ENCODE assay signal across 25 cellular contexts in genomic region chr9:69963728-69964127, GRCh38.
A peak's percentile ranks its signal among the peaks of the same experiment; 100 is the strongest.
DNase-seq lines count a peak whose midpoint lies in the region; ATAC-seq and TF ChIP-seq lines count a peak whose summit lies in the region.
"Had no signal": no experiment of that assay in that cellular context is flagged by ENCODE, and none has a peak within 500 bp of the region (broad histone marks: within the 10 kb centered on the region; RNA-seq: fewer than 3 reads in every experiment).

No MANE protein-coding gene starts in this region.

- H3K4me1 ChIP-seq in GM23338 (ENCODE audit: insufficient read depth) (peaks cover 35% of the 10 kb centered on the region), osteoblast (ENCODE audit: insufficient read depth, low read length) (peaks cover 18% of the 10 kb centered on the region), left ventricle myocardium inferior (no peaks in the 10 kb centered on the region)
- H3K4me1 ChIP-seq: testis, vagina had no signal

- H2AFZ ChIP-seq in GM23338: peak overlapping the region; percentile 38; the same call in 1 of the 2 replicates
- H2AFZ ChIP-seq in osteoblast (ENCODE audit: low read length): peak overlapping the region; percentile 70

- ATAC-seq in GM23338: peak; percentile 58
- ATAC-seq in HG02885 (IDR thresholded peaks at IDR 0.05; ENCODE audit: poor library complexity, unreplicated experiment): no peak
- ATAC-seq: activated naive CD4-positive, alpha-beta T cell treated with anti-CD3 and anti-CD28 coated beads, Interleukin-2, amount 50 U/mL, for 72 hours; left cardiac atrium; naive thymus-derived CD4-positive, alpha-beta T cell; stimulated activated effector memory CD8-positive, alpha-beta T cell treated with anti-CD3 and anti-CD28 coated beads, Interleukin-12 subunit alpha, Interleukin-12 subunit beta, amount 100 ng/mL, for 72 hours had no signal

- no peaks in the 10 kb centered on the region for H3K79me2 ChIP-seq in GM23338 (replicated peaks; ENCODE audit: insufficient read depth)
- H3K79me2 ChIP-seq in osteoblast (ENCODE audit: insufficient read depth, low read length): no peaks in the 10 kb centered on the region

- H3K36me3 ChIP-seq in GM23338 (ENCODE audit: insufficient read depth): no peaks in the 10 kb centered on the region
- H3K36me3 ChIP-seq in osteoblast (ENCODE audit: insufficient read depth, low read length): no peaks in the 10 kb centered on the region
- H3K36me3 ChIP-seq in left ventricle myocardium inferior: no peaks in the 10 kb centered on the region
- H3K36me3 ChIP-seq: esophagus muscularis mucosa, vagina had no signal

- H3K9me3 Mint-ChIP-seq in GM23338: no peaks in the 10 kb centered on the region
- H3K9me3 Mint-ChIP-seq in activated naive CD8-positive, alpha-beta T cell treated with anti-CD3 and anti-CD28 coated beads for 36 hours: no peaks in the 10 kb centered on the region
- H3K9me3 Mint-ChIP-seq: activated CD4-positive, alpha-beta memory T cell treated with anti-CD3 and anti-CD28 coated beads, Interleukin-2, amount 10 ng/mL, durations not matched to agents 7 days and 5 days; activated naive CD4-positive, alpha-beta T cell treated with anti-CD3 and anti-CD28 coated beads, Interleukin-2, amount 50 U/mL, for 72 hours; activated T-helper 2 cell treated with anti-CD3 and anti-CD28 coated beads, Interferon-gamma antibody, Interleukin-2, Interleukin-4, amounts not matched to agents 10 μg/mL and 5 μg/mL and 100 μg/mL, durations not matched to agents 14 hours and 24 hours and 36 hours; CD14-positive monocyte; stimulated activated effector memory CD8-positive, alpha-beta T cell treated with anti-CD3 and anti-CD28 coated beads, Interleukin-12 subunit alpha, Interleukin-12 subunit beta, amount 100 ng/mL, for 72 hours had no signal

- TF ChIP-seq CTCF in GM23338 (conservative IDR thresholded peaks at IDR 0.05; ENCODE audit: low read depth in 2 of 2): no peak
- TF ChIP-seq CTCF in osteoblast (IDR thresholded peaks at IDR 0.05; ENCODE audit: extremely low read depth, low read depth, low read length): no peak
- no peak for TF ChIP-seq CTCF in left ventricle myocardium inferior (IDR thresholded peaks at IDR 0.05; ENCODE audit: borderline replicate concordance)

- H3K27me3 Mint-ChIP-seq in GM23338 (ENCODE audit: insufficient read depth, low read depth, poor library complexity): peaks cover 1% of the 10 kb centered on the region
- H3K27me3 Mint-ChIP-seq in activated naive CD8-positive, alpha-beta T cell treated with anti-CD3 and anti-CD28 coated beads for 36 hours: peaks cover 16% of the 10 kb centered on the region

- H3F3A ChIP-seq in GM23338 (replicated peaks; ENCODE audit: low read depth): no peaks in the 10 kb centered on the region

- intact Hi-C loops in left ventricle myocardium inferior (cut with micrococcal nuclease): no loop called here

- peak overlapping the region; percentile 8 for H3K4me2 ChIP-seq in GM23338
- H3K4me2 ChIP-seq in osteoblast (ENCODE audit: insufficient read depth, low read length): peak overlapping the region; percentile 32

- 0 out of 2 replicates have a peak overlapping the region, but pooled peaks have one; percentile 7 for H3K4me3 ChIP-seq in GM23338
- H3K4me3 ChIP-seq in osteoblast (ENCODE audit: insufficient read depth, low read length): no peak overlapping the region
- no peak overlapping the region for H3K4me3 ChIP-seq in left ventricle myocardium inferior
- H3K4me3 ChIP-seq: esophagus muscularis mucosa, testis, vagina had no signal

- H3K27me3 ChIP-seq in GM23338 (ENCODE audit: insufficient read depth) (no peaks in the 10 kb centered on the region), osteoblast (ENCODE audit: insufficient read depth, low read length) (no peaks in the 10 kb centered on the region), left ventricle myocardium inferior (ENCODE audit: low read depth) (peaks cover 11% of the 10 kb centered on the region)
- H3K27me3 ChIP-seq: esophagus muscularis mucosa, testis, vagina had no signal

- H3K27ac ChIP-seq in GM23338 (ENCODE audit: low read depth) (peak overlapping the region; percentile 22), osteoblast (ENCODE audit: low read depth, low read length) (no peak overlapping the region), left ventricle myocardium inferior (replicated peaks) (no peak overlapping the region)
- H3K27ac ChIP-seq: esophagus muscularis mucosa, testis, vagina had no signal

- no peaks in the 10 kb centered on the region for H4K20me1 ChIP-seq in GM23338 (replicated peaks; ENCODE audit: insufficient read depth)
- H4K20me1 ChIP-seq in osteoblast (ENCODE audit: insufficient read depth, low read length): no peaks in the 10 kb centered on the region

- peak overlapping the region; percentile 36; the same call in 2 of the 3 replicates for H3K4me3 Mint-ChIP-seq in GM23338
- no peak overlapping the region for H3K4me3 Mint-ChIP-seq in activated naive CD8-positive, alpha-beta T cell treated with anti-CD3 and anti-CD28 coated beads for 36 hours
- H3K4me3 Mint-ChIP-seq: activated CD4-positive, alpha-beta memory T cell treated with anti-CD3 and anti-CD28 coated beads, Interleukin-2, amount 10 ng/mL, durations not matched to agents 7 days and 5 days; CD14-positive monocyte; naive thymus-derived CD4-positive, alpha-beta T cell; stimulated activated effector memory CD8-positive, alpha-beta T cell treated with anti-CD3 and anti-CD28 coated beads, Interleukin-12 subunit alpha, Interleukin-12 subunit beta, amount 100 ng/mL, for 72 hours had no signal

- peaks cover 33% of the 10 kb centered on the region for H3K4me1 Mint-ChIP-seq in GM23338
- no peaks in the 10 kb centered on the region for H3K4me1 Mint-ChIP-seq in activated naive CD8-positive, alpha-beta T cell treated with anti-CD3 and anti-CD28 coated beads for 36 hours
- H3K4me1 Mint-ChIP-seq: activated CD4-positive, alpha-beta memory T cell treated with anti-CD3 and anti-CD28 coated beads, Interleukin-2, amount 10 ng/mL, durations not matched to agents 7 days and 5 days; CD14-positive monocyte; naive thymus-derived CD4-positive, alpha-beta T cell; stimulated activated effector memory CD8-positive, alpha-beta T cell treated with anti-CD3 and anti-CD28 coated beads, Interleukin-12 subunit alpha, Interleukin-12 subunit beta, amount 100 ng/mL, for 72 hours had no signal

- DNase-seq in GM23338 (ENCODE audit: low spot score) (peak; percentile 42), OCI-M1 (lab: John Stamatoyannopoulos, UW) (peak; percentile 6), fibroblast of gingiva (ENCODE audit: low read depth) (peak; percentile 24), osteoblast (ENCODE audit: insufficient read length, low spot score, missing footprints) (no peak), 8988T (no peak), left ventricle myocardium inferior (no peak)
- DNase-seq in activated naive CD8-positive, alpha-beta T cell treated with anti-CD3 and anti-CD28 coated beads for 36 hours: no peak
- DNase-seq: activated CD4-positive, alpha-beta memory T cell treated with anti-CD3 and anti-CD28 coated beads, Interleukin-2, amount 10 ng/mL, durations not matched to agents 7 days and 5 days; effector memory CD4-positive, alpha-beta T cell; EL; left cardiac atrium; mesendoderm; MM.1S; naive thymus-derived CD4-positive, alpha-beta T cell; NCI-H1417; NK-92 treated with Interleukin-12 subunit alpha and Interleukin-12 subunit beta, amount 100 ng/mL, for 24 hours; SHP77 treated with DMSO at 0.1 percent for 48 hours; testis had no signal

- H3K27ac Mint-ChIP-seq in GM23338: 0 out of 2 replicates have a peak overlapping the region, but pooled peaks have one; percentile 6
- H3K27ac Mint-ChIP-seq in activated naive CD8-positive, alpha-beta T cell treated with anti-CD3 and anti-CD28 coated beads for 36 hours: no peak overlapping the region
- H3K27ac Mint-ChIP-seq: activated CD4-positive, alpha-beta memory T cell treated with anti-CD3 and anti-CD28 coated beads, Interleukin-2, amount 10 ng/mL, durations not matched to agents 7 days and 5 days; activated naive CD4-positive, alpha-beta T cell treated with anti-CD3 and anti-CD28 coated beads, Interleukin-2, amount 50 U/mL, for 72 hours; activated T-helper 2 cell treated with anti-CD3 and anti-CD28 coated beads, Interferon-gamma antibody, Interleukin-2, Interleukin-4, amounts not matched to agents 10 μg/mL and 5 μg/mL and 100 μg/mL, durations not matched to agents 14 hours and 24 hours and 36 hours; naive thymus-derived CD4-positive, alpha-beta T cell; stimulated activated effector memory CD8-positive, alpha-beta T cell treated with anti-CD3 and anti-CD28 coated beads, Interleukin-12 subunit alpha, Interleukin-12 subunit beta, amount 100 ng/mL, for 72 hours had no signal

- no peaks in the 10 kb centered on the region for H3K36me3 Mint-ChIP-seq in GM23338 (ENCODE audit: low read depth)
- H3K36me3 Mint-ChIP-seq in activated naive CD8-positive, alpha-beta T cell treated with anti-CD3 and anti-CD28 coated beads for 36 hours: no peaks in the 10 kb centered on the region
- H3K36me3 Mint-ChIP-seq: activated naive CD4-positive, alpha-beta T cell treated with anti-CD3 and anti-CD28 coated beads, Interleukin-2, amount 50 U/mL, for 72 hours; CD14-positive monocyte; naive thymus-derived CD4-positive, alpha-beta T cell; stimulated activated effector memory CD8-positive, alpha-beta T cell treated with anti-CD3 and anti-CD28 coated beads, Interleukin-12 subunit alpha, Interleukin-12 subunit beta, amount 100 ng/mL, for 72 hours had no signal

- H3K9me2 ChIP-seq in GM23338 (ENCODE audit: insufficient read depth): peaks cover 12% of the 10 kb centered on the region; the same call in 1 of the 2 replicates

- H3K9me3 ChIP-seq in osteoblast (ENCODE audit: low read depth, low read length) (no peaks in the 10 kb centered on the region), left ventricle myocardium inferior (replicated peaks) (no peaks in the 10 kb centered on the region)
- H3K9me3 ChIP-seq: esophagus muscularis mucosa, testis, vagina had no signal

TF ChIP-seq in GM23338, 12 proteins besides CTCF, POLR2A, EP300 and RAD21 (continues in another document):
- no peak for TF ChIP-seq ETS1 (IDR thresholded peaks at IDR 0.05)
- no peak for TF ChIP-seq JUNB (IDR thresholded peaks at IDR 0.05; ENCODE audit: unreplicated experiment)

Comparison
In these comparisons a context has a peak if more than half of its experiments do, and no peak if none do; other contexts are left out.
1. DNase-seq: peak in GM23338 (single experiment), OCI-M1 (single experiment) and fibroblast of gingiva (single experiment); none in osteoblast (single experiment), 8988T (single experiment), left ventricle myocardium inferior (single experiment) and activated naive CD8-positive, alpha-beta T cell treated with anti-CD3 and anti-CD28 coated beads for 36 hours (single experiment).